1 cellular context compared by ENCODE assay signal in genomic region chr13:20953245-20953931, GRCh38.
TF ChIP-seq lines count a peak whose summit lies in the region.

No MANE protein-coding gene starts in this region.

TF ChIP-seq in HepG2, 621 proteins besides CTCF, POLR2A, EP300 and RAD21 (continued from another document):
- TF ChIP-seq ARID2 (CRISPR knock-in tag; IDR thresholded peaks at IDR 0.05; ENCODE audit: borderline replicate concordance) (peak; percentile 53; the same call in 1 of the 2 replicates), MTF1 (CRISPR knock-in tag; IDR thresholded peaks at IDR 0.05) (no peak), KDM5A (IDR thresholded peaks at IDR 0.05; ENCODE audit: borderline replicate concordance, low read length) (no peak), POGK (CRISPR knock-in tag; conservative IDR thresholded peaks at IDR 0.05) (no peak; the same call in 1 of the 2 replicates), ZFP62 (CRISPR knock-in tag; IDR thresholded peaks at IDR 0.05) (no peak), NFIC (IDR thresholded peaks at IDR 0.05; ENCODE audit: low read length) (peak; percentile 66; the same call in 1 of the 2 replicates), NCOA2 (CRISPR knock-in tag; IDR thresholded peaks at IDR 0.05) (peak; percentile 94), GATAD2A (CRISPR knock-in tag; IDR thresholded peaks at IDR 0.05) (peak; percentile 91), ONECUT2 (CRISPR knock-in tag; IDR thresholded peaks at IDR 0.05) (peak; percentile 23; the same call in 1 of the 2 replicates), ZNF792 (CRISPR knock-in tag; IDR thresholded peaks at IDR 0.05) (peak; percentile 56; the same call in 1 of the 2 replicates), ZNF207 (IDR thresholded peaks at IDR 0.05; ENCODE audit: borderline replicate concordance) (no peak), ERF (CRISPR knock-in tag; IDR thresholded peaks at IDR 0.05) (peak; percentile 59; the same call in 1 of the 2 replicates), JUN (CRISPR knock-in tag; IDR thresholded peaks at IDR 0.05) (peak; percentile 21; the same call in 1 of the 2 replicates), ETV5 (CRISPR knock-in tag; IDR thresholded peaks at IDR 0.05; ENCODE audit: borderline replicate concordance) (peak; percentile 28; the same call in 1 of the 2 replicates), SPEN (CRISPR knock-in tag; IDR thresholded peaks at IDR 0.05; ENCODE audit: low read depth) (peak; percentile 40; the same call in 1 of the 2 replicates), ZNF782 (CRISPR knock-in tag; IDR thresholded peaks at IDR 0.05; ENCODE audit: borderline replicate concordance) (0 out of 2 replicates have a peak, but pooled peaks have one; percentile 42), ZNF746 (CRISPR knock-in tag; IDR thresholded peaks at IDR 0.05) (peak; percentile 41; the same call in 1 of the 2 replicates), SKIL (CRISPR knock-in tag; IDR thresholded peaks at IDR 0.05; ENCODE audit: borderline replicate concordance) (peak; percentile 50; the same call in 1 of the 2 replicates), KDM1A (CRISPR knock-in tag; IDR thresholded peaks at IDR 0.05) (peak; percentile 48; the same call in 1 of the 2 replicates), ASH2L (IDR thresholded peaks at IDR 0.05; ENCODE audit: insufficient read length, low read depth, low read length) (peak; percentile 78), REL (CRISPR knock-in tag; conservative IDR thresholded peaks at IDR 0.05) (no peak), DPF2 (CRISPR knock-in tag; IDR thresholded peaks at IDR 0.05; ENCODE audit: borderline replicate concordance, low read depth) (peak; percentile 85), ARID4A (CRISPR knock-in tag; IDR thresholded peaks at IDR 0.05; ENCODE audit: borderline replicate concordance) (peak; percentile 47), NR2F6 (IDR thresholded peaks at IDR 0.05) (peak; percentile 80), NR2F6 (CRISPR knock-in tag; IDR thresholded peaks at IDR 0.05) (peak; percentile 62; the same call in 1 of the 2 replicates), NCOA1 (CRISPR knock-in tag; IDR thresholded peaks at IDR 0.05) (peak; percentile 85), LBX2 (CRISPR knock-in tag; IDR thresholded peaks at IDR 0.05; ENCODE audit: borderline replicate concordance) (no peak), TCF7 (IDR thresholded peaks at IDR 0.05; ENCODE audit: low read depth) (peak; percentile 96), HNRNPK (IDR thresholded peaks at IDR 0.05; ENCODE audit: low read depth, low read length, poor library complexity, severe bottlenecking) (no peak), ZMYM4 (CRISPR knock-in tag; IDR thresholded peaks at IDR 0.05) (peak; percentile 61), SP4 (CRISPR knock-in tag; IDR thresholded peaks at IDR 0.05) (no peak), BHLHE40 (IDR thresholded peaks at IDR 0.05; ENCODE audit: low read length) (peak; percentile 39), FOSL1 (CRISPR knock-in tag; IDR thresholded peaks at IDR 0.05; ENCODE audit: borderline replicate concordance) (no peak), ZNF18 (CRISPR knock-in tag; IDR thresholded peaks at IDR 0.05; ENCODE audit: insufficient replicate concordance) (peak; percentile 34), ZNF431 (CRISPR knock-in tag; IDR thresholded peaks at IDR 0.05; ENCODE audit: borderline replicate concordance, low read depth) (peak; percentile 84; the same call in 1 of the 2 replicates), HNF4G (IDR thresholded peaks at IDR 0.05; ENCODE audit: borderline replicate concordance, low read depth, low read length) (peak; percentile 21; the same call in 1 of the 2 replicates), HNF4G (CRISPR knock-in tag; IDR thresholded peaks at IDR 0.05; ENCODE audit: borderline replicate concordance, low read depth) (no peak), TAF15 (IDR thresholded peaks at IDR 0.05; ENCODE audit: low read depth, low read length, poor library complexity, severe bottlenecking) (no peak), PHF21A (CRISPR knock-in tag; IDR thresholded peaks at IDR 0.05) (peak; percentile 86)
- TF ChIP-seq, protein P1, sequence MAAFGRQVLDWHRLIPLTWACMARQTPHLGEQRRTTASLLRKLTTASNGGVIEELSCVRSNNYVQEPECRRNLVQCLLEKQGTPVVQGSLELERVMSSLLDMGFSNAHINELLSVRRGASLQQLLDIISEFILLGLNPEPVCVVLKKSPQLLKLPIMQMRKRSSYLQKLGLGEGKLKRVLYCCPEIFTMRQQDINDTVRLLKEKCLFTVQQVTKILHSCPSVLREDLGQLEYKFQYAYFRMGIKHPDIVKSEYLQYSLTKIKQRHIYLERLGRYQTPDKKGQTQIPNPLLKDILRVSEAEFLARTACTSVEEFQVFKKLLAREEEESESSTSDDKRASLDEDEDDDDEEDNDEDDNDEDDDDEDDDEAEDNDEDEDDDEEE (CRISPR knock-in tag; IDR thresholded peaks at IDR 0.05): 0 out of 2 replicates have a peak, but pooled peaks have one; percentile 33
- TF ChIP-seq, protein P2, sequence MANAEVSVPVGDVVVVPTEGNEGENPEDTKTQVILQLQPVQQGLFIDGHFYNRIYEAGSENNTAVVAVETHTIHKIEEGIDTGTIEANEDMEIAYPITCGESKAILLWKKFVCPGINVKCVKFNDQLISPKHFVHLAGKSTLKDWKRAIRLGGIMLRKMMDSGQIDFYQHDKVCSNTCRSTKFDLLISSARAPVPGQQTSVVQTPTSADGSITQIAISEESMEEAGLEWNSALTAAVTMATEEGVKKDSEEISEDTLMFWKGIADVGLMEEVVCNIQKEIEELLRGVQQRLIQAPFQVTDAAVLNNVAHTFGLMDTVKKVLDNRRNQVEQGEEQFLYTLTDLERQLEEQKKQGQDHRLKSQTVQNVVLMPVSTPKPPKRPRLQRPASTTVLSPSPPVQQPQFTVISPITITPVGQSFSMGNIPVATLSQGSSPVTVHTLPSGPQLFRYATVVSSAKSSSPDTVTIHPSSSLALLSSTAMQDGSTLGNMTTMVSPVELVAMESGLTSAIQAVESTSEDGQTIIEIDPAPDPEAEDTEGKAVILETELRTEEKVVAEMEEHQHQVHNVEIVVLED (CRISPR knock-in tag; IDR thresholded peaks at IDR 0.05; ENCODE audit: borderline replicate concordance): peak; percentile 48; the same call in 1 of the 2 replicates
- TF ChIP-seq, protein P3, sequence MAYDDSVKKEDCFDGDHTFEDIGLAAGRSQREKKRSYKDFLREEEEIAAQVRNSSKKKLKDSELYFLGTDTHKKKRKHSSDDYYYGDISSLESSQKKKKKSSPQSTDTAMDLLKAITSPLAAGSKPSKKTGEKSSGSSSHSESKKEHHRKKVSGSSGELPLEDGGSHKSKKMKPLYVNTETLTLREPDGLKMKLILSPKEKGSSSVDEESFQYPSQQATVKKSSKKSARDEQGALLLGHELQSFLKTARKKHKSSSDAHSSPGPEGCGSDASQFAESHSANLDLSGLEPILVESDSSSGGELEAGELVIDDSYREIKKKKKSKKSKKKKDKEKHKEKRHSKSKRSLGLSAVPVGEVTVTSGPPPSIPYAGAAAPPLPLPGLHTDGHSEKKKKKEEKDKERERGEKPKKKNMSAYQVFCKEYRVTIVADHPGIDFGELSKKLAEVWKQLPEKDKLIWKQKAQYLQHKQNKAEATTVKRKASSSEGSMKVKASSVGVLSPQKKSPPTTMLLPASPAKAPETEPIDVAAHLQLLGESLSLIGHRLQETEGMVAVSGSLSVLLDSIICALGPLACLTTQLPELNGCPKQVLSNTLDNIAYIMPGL (CRISPR knock-in tag; IDR thresholded peaks at IDR 0.05; ENCODE audit: borderline replicate concordance in 1 of 2, low read depth in 1 of 2): 0 out of 4 replicates have a peak, but pooled peaks of 1 of the 2 experiments have one; percentile 36
- TF ChIP-seq, protein P4, sequence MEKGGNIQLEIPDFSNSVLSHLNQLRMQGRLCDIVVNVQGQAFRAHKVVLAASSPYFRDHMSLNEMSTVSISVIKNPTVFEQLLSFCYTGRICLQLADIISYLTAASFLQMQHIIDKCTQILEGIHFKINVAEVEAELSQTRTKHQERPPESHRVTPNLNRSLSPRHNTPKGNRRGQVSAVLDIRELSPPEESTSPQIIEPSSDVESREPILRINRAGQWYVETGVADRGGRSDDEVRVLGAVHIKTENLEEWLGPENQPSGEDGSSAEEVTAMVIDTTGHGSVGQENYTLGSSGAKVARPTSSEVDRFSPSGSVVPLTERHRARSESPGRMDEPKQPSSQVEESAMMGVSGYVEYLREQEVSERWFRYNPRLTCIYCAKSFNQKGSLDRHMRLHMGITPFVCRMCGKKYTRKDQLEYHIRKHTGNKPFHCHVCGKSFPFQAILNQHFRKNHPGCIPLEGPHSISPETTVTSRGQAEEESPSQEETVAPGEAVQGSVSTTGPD (CRISPR knock-in tag; IDR thresholded peaks at IDR 0.05): no peak
